2 cellular contexts compared by ENCODE assay signal in the genomic region with DNA sequence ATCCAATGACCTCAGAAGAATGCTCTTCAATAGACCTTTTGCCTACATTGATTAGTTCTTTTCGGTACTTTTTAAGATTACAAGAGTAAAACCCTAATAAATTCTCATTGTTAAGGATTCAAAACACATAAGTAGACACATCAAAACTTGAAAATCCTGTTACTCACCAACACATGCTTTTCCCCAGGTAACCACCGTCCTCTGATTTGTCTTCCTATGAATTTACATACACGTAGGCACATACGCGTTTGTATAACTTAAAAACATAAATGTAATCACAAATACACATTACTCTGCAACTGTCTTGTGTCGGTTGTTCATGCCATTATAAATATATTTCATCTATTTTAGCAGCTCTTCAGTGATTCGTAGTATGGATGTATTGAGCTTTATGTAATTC.
TF ChIP-seq lines count a peak whose summit lies in the region.

No MANE protein-coding gene starts in this region.

TF ChIP-seq in SK-N-SH, 30 proteins besides CTCF, POLR2A, EP300 and RAD21 (continued from another document):
- TF ChIP-seq, protein P1, sequence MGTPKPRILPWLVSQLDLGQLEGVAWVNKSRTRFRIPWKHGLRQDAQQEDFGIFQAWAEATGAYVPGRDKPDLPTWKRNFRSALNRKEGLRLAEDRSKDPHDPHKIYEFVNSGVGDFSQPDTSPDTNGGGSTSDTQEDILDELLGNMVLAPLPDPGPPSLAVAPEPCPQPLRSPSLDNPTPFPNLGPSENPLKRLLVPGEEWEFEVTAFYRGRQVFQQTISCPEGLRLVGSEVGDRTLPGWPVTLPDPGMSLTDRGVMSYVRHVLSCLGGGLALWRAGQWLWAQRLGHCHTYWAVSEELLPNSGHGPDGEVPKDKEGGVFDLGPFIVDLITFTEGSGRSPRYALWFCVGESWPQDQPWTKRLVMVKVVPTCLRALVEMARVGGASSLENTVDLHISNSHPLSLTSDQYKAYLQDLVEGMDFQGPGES (IDR thresholded peaks at IDR 0.05; ENCODE audit: low read depth, low read length) = no peak
- TF ChIP-seq, protein P2, sequence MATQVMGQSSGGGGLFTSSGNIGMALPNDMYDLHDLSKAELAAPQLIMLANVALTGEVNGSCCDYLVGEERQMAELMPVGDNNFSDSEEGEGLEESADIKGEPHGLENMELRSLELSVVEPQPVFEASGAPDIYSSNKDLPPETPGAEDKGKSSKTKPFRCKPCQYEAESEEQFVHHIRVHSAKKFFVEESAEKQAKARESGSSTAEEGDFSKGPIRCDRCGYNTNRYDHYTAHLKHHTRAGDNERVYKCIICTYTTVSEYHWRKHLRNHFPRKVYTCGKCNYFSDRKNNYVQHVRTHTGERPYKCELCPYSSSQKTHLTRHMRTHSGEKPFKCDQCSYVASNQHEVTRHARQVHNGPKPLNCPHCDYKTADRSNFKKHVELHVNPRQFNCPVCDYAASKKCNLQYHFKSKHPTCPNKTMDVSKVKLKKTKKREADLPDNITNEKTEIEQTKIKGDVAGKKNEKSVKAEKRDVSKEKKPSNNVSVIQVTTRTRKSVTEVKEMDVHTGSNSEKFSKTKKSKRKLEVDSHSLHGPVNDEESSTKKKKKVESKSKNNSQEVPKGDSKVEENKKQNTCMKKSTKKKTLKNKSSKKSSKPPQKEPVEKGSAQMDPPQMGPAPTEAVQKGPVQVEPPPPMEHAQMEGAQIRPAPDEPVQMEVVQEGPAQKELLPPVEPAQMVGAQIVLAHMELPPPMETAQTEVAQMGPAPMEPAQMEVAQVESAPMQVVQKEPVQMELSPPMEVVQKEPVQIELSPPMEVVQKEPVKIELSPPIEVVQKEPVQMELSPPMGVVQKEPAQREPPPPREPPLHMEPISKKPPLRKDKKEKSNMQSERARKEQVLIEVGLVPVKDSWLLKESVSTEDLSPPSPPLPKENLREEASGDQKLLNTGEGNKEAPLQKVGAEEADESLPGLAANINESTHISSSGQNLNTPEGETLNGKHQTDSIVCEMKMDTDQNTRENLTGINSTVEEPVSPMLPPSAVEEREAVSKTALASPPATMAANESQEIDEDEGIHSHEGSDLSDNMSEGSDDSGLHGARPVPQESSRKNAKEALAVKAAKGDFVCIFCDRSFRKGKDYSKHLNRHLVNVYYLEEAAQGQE (IDR thresholded peaks at IDR 0.05; ENCODE audit: low read depth, low read length) = no peak
- TF ChIP-seq RCOR1 (IDR thresholded peaks at IDR 0.05; ENCODE audit: low read length) (no peak), YY1 (IDR thresholded peaks at IDR 0.05; ENCODE audit: low read depth) (no peak), MEF2A (IDR thresholded peaks at IDR 0.05; ENCODE audit: borderline replicate concordance, low read depth) (no peak)

TF ChIP-seq in SK-N-SH treated with all-trans-retinoic acid at 6 μM for 48 hours, 23 proteins besides CTCF, POLR2A, EP300 and RAD21 (continued from another document):
- no peak for TF ChIP-seq ZNF70 (CRISPR knock-in tag; IDR thresholded peaks at IDR 0.05)
- TF ChIP-seq BACH2 (CRISPR knock-in tag; IDR thresholded peaks at IDR 0.05; ENCODE audit: borderline replicate concordance) = no peak
- TF ChIP-seq TOX (CRISPR knock-in tag; IDR thresholded peaks at IDR 0.05; ENCODE audit: borderline replicate concordance) = no peak
- no peak for TF ChIP-seq ZNF565 (CRISPR knock-in tag; conservative IDR thresholded peaks at IDR 0.05; ENCODE audit: low read depth)
- no peak for TF ChIP-seq ISL1 (CRISPR knock-in tag; IDR thresholded peaks at IDR 0.05)
- TF ChIP-seq POU6F1 (CRISPR knock-in tag; IDR thresholded peaks at IDR 0.05; ENCODE audit: borderline replicate concordance, low read depth) = no peak
TF ChIP-seq in SK-N-SH treated with all-trans-retinoic acid at 6 μM for 48 hours: peak in this region for 0.
